ENCODE assay signal across 6 cellular contexts in the genomic region with DNA sequence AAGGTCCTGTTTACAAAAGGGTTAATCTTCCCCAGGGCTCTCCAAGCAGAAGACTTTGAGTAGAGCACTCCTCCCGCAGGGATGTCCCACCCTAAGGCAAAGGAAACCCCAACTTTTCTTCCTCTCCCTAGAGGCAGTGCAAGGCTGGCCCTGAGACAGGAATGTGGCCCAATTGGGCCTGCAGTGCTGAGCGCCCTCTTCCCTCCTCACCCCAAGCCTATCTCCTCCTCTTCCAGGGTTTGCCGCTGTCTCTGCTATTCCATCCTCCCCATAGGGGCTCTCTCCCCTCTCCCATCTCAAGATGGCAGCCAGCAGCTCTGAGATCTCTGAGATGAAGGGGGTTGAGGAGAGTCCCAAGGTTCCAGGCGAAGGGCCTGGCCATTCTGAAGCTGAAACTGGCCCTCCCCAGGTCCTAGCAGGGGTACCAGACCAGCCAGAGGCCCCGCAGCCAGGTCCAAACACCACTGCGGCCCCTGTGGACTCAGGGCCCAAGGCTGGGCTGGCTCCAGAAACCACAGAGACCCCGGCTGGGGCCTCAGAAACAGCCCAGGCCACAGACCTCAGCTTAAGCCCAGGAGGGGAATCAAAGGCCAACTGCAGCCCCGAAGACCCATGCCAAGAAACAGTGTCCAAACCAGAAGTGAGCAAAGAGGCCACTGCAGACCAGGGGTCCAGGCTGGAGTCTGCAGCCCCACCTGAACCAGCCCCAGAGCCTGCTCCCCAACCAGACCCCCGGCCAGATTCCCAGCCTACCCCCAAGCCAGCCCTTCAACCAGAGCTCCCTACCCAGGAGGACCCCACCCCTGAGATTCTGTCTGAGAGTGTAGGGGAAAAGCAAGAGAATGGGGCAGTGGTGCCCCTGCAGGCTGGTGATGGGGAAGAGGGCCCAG. TPM values are rescaled to one million over a fixed set of nuclear protein-coding genes. Genes with fewer than 3 reads are reported as not detected.
A peak's percentile ranks its signal among the peaks of the same experiment; 100 is the strongest.
DNase-seq lines count a peak whose midpoint lies in the region; TF ChIP-seq lines count a peak whose summit lies in the region.

No MANE protein-coding gene starts in this region.

- peak overlapping the region; percentile 82 for H3K4me3 Mint-ChIP-seq in chondrocyte (ENCODE audit: unreplicated experiment)
- H3K4me3 Mint-ChIP-seq in osteocyte (ENCODE audit: unreplicated experiment), result peak overlapping the region; percentile 81

- H3K36me3 Mint-ChIP-seq in chondrocyte (ENCODE audit: low read depth) (peaks cover 9% of the 10 kb centered on the region), osteocyte (ENCODE audit: unreplicated experiment) (peaks cover 6% of the 10 kb centered on the region)

- DNase-seq in chondrocyte (ENCODE audit: low spot score) (no peak), osteocyte (ENCODE audit: extremely low spot score, unreplicated experiment) (no peak), AG08396 (ENCODE audit: low spot score) (no peak), ureter (ENCODE audit: low spot score) (no peak), dermis blood vessel endothelial cell (no peak)

- H3K4me1 Mint-ChIP-seq in chondrocyte (ENCODE audit: low read depth), result peaks cover 73% of the 10 kb centered on the region
- H3K4me1 Mint-ChIP-seq in osteocyte (ENCODE audit: unreplicated experiment), result peaks cover 77% of the 10 kb centered on the region

- H3K4me1 ChIP-seq in HEK293 (ENCODE audit: control insufficient read depth, insufficient read depth, low read length), result peaks cover 11% of the 10 kb centered on the region

- H3K4me3 ChIP-seq in HEK293 (ENCODE audit: low read depth, low read length), result peak overlapping the region; percentile 53

- no peak overlapping the region; the same call in 1 of the 2 replicates for H3K27ac ChIP-seq in HEK293 (ENCODE audit: extremely low read depth, low read depth, low read length)

- no peaks in the 10 kb centered on the region for H3K9me3 ChIP-seq in HEK293 (ENCODE audit: control insufficient read depth, insufficient read depth, low read depth, low read length)

- H3K36me3 ChIP-seq in HEK293 (ENCODE audit: control insufficient read depth in 2 of 2, insufficient read depth in 1 of 2, low read length in 2 of 2), result peaks cover 7 to 31% of the 10 kb centered on the region in 2 experiments

- POLR2A ChIA-PET in HEK293 (lab: Yijun Ruan, JAX), result interaction anchor here (0.9 to 1.4 kb wide), 2 partner anchors 8 to 22 kb away, joined by 3 to 6 read pairs; partner anchors contain the start of genes KIF22 and MVP

- TF ChIP-seq CTCF in HEK293 (tag by site-specific recombination; IDR thresholded peaks at IDR 0.05) (no peak), chondrocyte (IDR thresholded peaks at IDR 0.05) (no peak), osteocyte (IDR thresholded peaks at IDR 0.05) (no peak)

- CTCF ChIA-PET in HEK293 (lab: Yijun Ruan, JAX), result interaction anchor here (0.6 to 1.2 kb wide), 3 partner anchors 12 to 36 kb away, joined by 3 to 5 read pairs (median 4); no protein-coding TSS in a partner anchor

- H3K27ac Mint-ChIP-seq in chondrocyte (ENCODE audit: unreplicated experiment), result peak overlapping the region; percentile 97
- H3K27ac Mint-ChIP-seq in osteocyte (ENCODE audit: unreplicated experiment), result peak overlapping the region; percentile 93

- no peaks in the 10 kb centered on the region for H3K9me3 Mint-ChIP-seq in chondrocyte (ENCODE audit: low read depth)
- H3K9me3 Mint-ChIP-seq in osteocyte (ENCODE audit: unreplicated experiment), result no peaks in the 10 kb centered on the region

- H3K27me3 Mint-ChIP-seq in chondrocyte (ENCODE audit: low read depth) (no peaks in the 10 kb centered on the region), osteocyte (ENCODE audit: unreplicated experiment) (no peaks in the 10 kb centered on the region)

TF ChIP-seq in HEK293, 187 proteins besides CTCF, POLR2A, EP300 and RAD21 (continues in another document):
- TF ChIP-seq ZBTB49 (tag by site-specific recombination; IDR thresholded peaks at IDR 0.05; ENCODE audit: low read depth), result no peak
- no peak for TF ChIP-seq OVOL3 (tag by site-specific recombination; IDR thresholded peaks at IDR 0.05)
- no peak for TF ChIP-seq PRDM2 (tag by site-specific recombination; IDR thresholded peaks at IDR 0.05; ENCODE audit: borderline replicate concordance)
- TF ChIP-seq, protein P1, sequence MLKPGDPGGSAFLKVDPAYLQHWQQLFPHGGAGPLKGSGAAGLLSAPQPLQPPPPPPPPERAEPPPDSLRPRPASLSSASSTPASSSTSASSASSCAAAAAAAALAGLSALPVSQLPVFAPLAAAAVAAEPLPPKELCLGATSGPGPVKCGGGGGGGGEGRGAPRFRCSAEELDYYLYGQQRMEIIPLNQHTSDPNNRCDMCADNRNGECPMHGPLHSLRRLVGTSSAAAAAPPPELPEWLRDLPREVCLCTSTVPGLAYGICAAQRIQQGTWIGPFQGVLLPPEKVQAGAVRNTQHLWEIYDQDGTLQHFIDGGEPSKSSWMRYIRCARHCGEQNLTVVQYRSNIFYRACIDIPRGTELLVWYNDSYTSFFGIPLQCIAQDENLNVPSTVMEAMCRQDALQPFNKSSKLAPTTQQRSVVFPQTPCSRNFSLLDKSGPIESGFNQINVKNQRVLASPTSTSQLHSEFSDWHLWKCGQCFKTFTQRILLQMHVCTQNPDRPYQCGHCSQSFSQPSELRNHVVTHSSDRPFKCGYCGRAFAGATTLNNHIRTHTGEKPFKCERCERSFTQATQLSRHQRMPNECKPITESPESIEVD (tag by site-specific recombination; IDR thresholded peaks at IDR 0.05), result no peak

RNA-seq across cellular contexts. Expression of gene PRRT2, which starts 1.0 kb away (rescaled TPM):
- total RNA-seq in chondrocyte, result 5.2 to 9.1 TPM (median 6.1 TPM) in 3 replicates
- total RNA-seq in osteocyte, result 8.8 and 13.4 TPM in 2 replicates
- 10.6 TPM for total RNA-seq in ureter
- 0.68 TPM in 1 of 2 replicates, not detected in the other for total RNA-seq in dermis blood vessel endothelial cell

RNA-seq across cellular contexts. Expression of gene PAGR1, which starts 3.0 kb away (rescaled TPM):
- total RNA-seq in chondrocyte, result 22.3 to 40.2 TPM (median 23.0 TPM) in 3 replicates
- total RNA-seq in osteocyte, result 26.4 and 29.1 TPM in 2 replicates
- 20.7 TPM for total RNA-seq in ureter
- total RNA-seq in dermis blood vessel endothelial cell, result 23.5 and 30.1 TPM in 2 replicates

RNA-seq across cellular contexts. Expression of gene MAZ, which starts 6.7 kb away (rescaled TPM):
- 318 to 359 TPM (median 358 TPM) in 3 replicates for total RNA-seq in chondrocyte
- 304 and 305 TPM in 2 replicates for total RNA-seq in osteocyte
- 143 TPM for total RNA-seq in ureter
- 130 and 265 TPM in 2 replicates for total RNA-seq in dermis blood vessel endothelial cell

RNA-seq across cellular contexts. Expression of gene MVP, which starts 7.3 kb away (rescaled TPM):
- total RNA-seq in chondrocyte (101 to 132 TPM (median 106 TPM) in 3 replicates), osteocyte (150 and 157 TPM in 2 replicates), ureter (158 TPM), dermis blood vessel endothelial cell (222 and 262 TPM in 2 replicates)

RNA-seq across cellular contexts. Expression of gene KIF22, which starts 22.4 kb away (rescaled TPM):
- total RNA-seq in chondrocyte (13.5 to 24.3 TPM (median 14.1 TPM) in 3 replicates), osteocyte (20.0 and 23.0 TPM in 2 replicates), ureter (34.3 TPM), dermis blood vessel endothelial cell (26.7 and 76.9 TPM in 2 replicates)
